Comparison of ENCODE assay signal across 1 cellular context in the genomic region with DNA sequence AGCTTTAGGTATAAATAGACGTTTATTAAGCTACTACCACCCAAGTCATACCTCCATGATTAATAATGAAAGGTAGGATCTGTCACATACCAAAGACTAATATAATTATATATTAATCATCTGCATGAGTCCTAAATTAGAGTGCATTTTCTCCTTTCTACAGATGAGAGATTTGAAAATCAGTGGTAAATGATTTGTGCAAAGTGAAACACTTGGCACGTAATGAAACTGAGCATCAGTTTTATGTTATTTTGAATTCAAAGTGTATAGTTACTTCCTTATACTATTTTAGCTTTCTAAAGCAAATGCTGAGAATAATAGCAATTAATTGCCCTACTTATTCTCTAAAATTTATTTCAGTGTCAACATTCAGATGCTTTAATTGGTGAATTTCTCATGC.
TF ChIP-seq lines count a peak whose summit lies in the region.

No MANE protein-coding gene starts in this region.

TF ChIP-seq in GM12878, 131 proteins besides CTCF, POLR2A, EP300 and RAD21 (continued from another document):
- TF ChIP-seq, protein P1, sequence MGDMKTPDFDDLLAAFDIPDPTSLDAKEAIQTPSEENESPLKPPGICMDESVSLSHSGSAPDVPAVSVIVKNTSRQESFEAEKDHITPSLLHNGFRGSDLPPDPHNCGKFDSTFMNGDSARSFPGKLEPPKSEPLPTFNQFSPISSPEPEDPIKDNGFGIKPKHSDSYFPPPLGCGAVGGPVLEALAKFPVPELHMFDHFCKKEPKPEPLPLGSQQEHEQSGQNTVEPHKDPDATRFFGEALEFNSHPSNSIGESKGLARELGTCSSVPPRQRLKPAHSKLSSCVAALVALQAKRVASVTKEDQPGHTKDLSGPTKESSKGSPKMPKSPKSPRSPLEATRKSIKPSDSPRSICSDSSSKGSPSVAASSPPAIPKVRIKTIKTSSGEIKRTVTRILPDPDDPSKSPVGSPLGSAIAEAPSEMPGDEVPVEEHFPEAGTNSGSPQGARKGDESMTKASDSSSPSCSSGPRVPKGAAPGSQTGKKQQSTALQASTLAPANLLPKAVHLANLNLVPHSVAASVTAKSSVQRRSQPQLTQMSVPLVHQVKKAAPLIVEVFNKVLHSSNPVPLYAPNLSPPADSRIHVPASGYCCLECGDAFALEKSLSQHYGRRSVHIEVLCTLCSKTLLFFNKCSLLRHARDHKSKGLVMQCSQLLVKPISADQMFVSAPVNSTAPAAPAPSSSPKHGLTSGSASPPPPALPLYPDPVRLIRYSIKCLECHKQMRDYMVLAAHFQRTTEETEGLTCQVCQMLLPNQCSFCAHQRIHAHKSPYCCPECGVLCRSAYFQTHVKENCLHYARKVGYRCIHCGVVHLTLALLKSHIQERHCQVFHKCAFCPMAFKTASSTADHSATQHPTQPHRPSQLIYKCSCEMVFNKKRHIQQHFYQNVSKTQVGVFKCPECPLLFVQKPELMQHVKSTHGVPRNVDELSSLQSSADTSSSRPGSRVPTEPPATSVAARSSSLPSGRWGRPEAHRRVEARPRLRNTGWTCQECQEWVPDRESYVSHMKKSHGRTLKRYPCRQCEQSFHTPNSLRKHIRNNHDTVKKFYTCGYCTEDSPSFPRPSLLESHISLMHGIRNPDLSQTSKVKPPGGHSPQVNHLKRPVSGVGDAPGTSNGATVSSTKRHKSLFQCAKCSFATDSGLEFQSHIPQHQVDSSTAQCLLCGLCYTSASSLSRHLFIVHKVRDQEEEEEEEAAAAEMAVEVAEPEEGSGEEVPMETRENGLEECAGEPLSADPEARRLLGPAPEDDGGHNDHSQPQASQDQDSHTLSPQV (IDR thresholded peaks at IDR 0.05), result no peak
- TF ChIP-seq SMAD5 (IDR thresholded peaks at IDR 0.05; ENCODE audit: low read depth), result no peak
- TF ChIP-seq, protein P2, sequence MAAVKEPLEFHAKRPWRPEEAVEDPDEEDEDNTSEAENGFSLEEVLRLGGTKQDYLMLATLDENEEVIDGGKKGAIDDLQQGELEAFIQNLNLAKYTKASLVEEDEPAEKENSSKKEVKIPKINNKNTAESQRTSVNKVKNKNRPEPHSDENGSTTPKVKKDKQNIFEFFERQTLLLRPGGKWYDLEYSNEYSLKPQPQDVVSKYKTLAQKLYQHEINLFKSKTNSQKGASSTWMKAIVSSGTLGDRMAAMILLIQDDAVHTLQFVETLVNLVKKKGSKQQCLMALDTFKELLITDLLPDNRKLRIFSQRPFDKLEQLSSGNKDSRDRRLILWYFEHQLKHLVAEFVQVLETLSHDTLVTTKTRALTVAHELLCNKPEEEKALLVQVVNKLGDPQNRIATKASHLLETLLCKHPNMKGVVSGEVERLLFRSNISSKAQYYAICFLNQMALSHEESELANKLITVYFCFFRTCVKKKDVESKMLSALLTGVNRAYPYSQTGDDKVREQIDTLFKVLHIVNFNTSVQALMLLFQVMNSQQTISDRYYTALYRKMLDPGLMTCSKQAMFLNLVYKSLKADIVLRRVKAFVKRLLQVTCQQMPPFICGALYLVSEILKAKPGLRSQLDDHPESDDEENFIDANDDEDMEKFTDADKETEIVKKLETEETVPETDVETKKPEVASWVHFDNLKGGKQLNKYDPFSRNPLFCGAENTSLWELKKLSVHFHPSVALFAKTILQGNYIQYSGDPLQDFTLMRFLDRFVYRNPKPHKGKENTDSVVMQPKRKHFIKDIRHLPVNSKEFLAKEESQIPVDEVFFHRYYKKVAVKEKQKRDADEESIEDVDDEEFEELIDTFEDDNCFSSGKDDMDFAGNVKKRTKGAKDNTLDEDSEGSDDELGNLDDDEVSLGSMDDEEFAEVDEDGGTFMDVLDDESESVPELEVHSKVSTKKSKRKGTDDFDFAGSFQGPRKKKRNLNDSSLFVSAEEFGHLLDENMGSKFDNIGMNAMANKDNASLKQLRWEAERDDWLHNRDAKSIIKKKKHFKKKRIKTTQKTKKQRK (IDR thresholded peaks at IDR 0.05; ENCODE audit: low read depth, low read length), result no peak
- TF ChIP-seq RELB (IDR thresholded peaks at IDR 0.05; ENCODE audit: low read depth), result no peak
- no peak for TF ChIP-seq CREB1 (IDR thresholded peaks at IDR 0.05; ENCODE audit: low read depth)
- TF ChIP-seq ATF7 (IDR thresholded peaks at IDR 0.05; ENCODE audit: low read depth), result peak; percentile 24; the same call in 1 of the 2 replicates
